12 cellular contexts compared by ENCODE assay signal in genomic region chr9:129936222-129936621, GRCh38.
DNase-seq lines count a peak whose midpoint lies in the region; ATAC-seq, FAIRE-seq and TF ChIP-seq lines count a peak whose summit lies in the region.
"Had no signal": no experiment of that assay in that cellular context is flagged by ENCODE, and none has a peak within 500 bp of the region (broad histone marks: within the 10 kb centered on the region; RNA-seq: fewer than 3 reads in every experiment).

No MANE protein-coding gene starts in this region.

- no peak for TF ChIP-seq POLR2A in HepG2 (IDR thresholded peaks at IDR 0.05; ENCODE audit: insufficient read depth in 1 of 2, low read depth in 2 of 2, low read length in 2 of 2)

- DNase-seq in stimulated activated naive CD8-positive, alpha-beta T cell treated with anti-CD3 and anti-CD28 coated beads, Interleukin-15, Interleukin-2, amounts not matched to agents 100 U/mL and 50 U/mL, for 24 hours: no peak
- no peak for DNase-seq in activated naive CD8-positive, alpha-beta T cell treated with anti-CD3 and anti-CD28 coated beads for 36 hours
- DNase-seq in HepG2 (ENCODE audit: low spot score) (no peak), GM19238 (ENCODE audit: insufficient read length, low spot score) (no peak), H4 (ENCODE audit: low spot score) (no peak), GM10248 (ENCODE audit: extremely low spot score) (no peak)
- DNase-seq: GOT3; immature natural killer cell; NCI-H510A treated with DMSO at 0.1 percent for 48 hours; stimulated activated CD4-positive, alpha-beta T cell treated with anti-CD3 and anti-CD28 coated beads, Interleukin-1b, Interleukin-23, amount 100 ng/mL, for 48 hours had no signal

- TF ChIP-seq EP300 in HepG2 (IDR thresholded peaks at IDR 0.05; ENCODE audit: low read depth in 2 of 2, low read length in 2 of 2): no peak
- TF ChIP-seq EP300 in HepG2 (CRISPR knock-in tag; IDR thresholded peaks at IDR 0.05; ENCODE audit: borderline replicate concordance): no peak

- peaks cover 80% of the 10 kb centered on the region for H3K4me1 Mint-ChIP-seq in stimulated activated naive CD8-positive, alpha-beta T cell treated with anti-CD3 and anti-CD28 coated beads, Interleukin-15, Interleukin-2, amounts not matched to agents 100 ng/mL and 50 ng/mL, for 24 hours (ENCODE audit: low read depth)
- H3K4me1 Mint-ChIP-seq in activated naive CD8-positive, alpha-beta T cell treated with anti-CD3 and anti-CD28 coated beads for 36 hours: peaks cover 63% of the 10 kb centered on the region

- peaks cover 10% of the 10 kb centered on the region; the same call in 1 of the 2 replicates for H3K4me1 ChIP-seq in HepG2 (ENCODE audit: insufficient read depth, low read length)

- no peak overlapping the region for H2AFZ ChIP-seq in HepG2 (ENCODE audit: low read length)

- in situ Hi-C loops in HepG2 (cut with HindIII; ENCODE audit: extremely low pct_ligation_motif_present, low pct_unique_long_range_greater_than_20kb): no loop called here

- H3K9me3 Mint-ChIP-seq in stimulated activated naive CD8-positive, alpha-beta T cell treated with anti-CD3 and anti-CD28 coated beads, Interleukin-15, Interleukin-2, amounts not matched to agents 100 ng/mL and 50 ng/mL, for 24 hours: no peaks in the 10 kb centered on the region
- H3K9me3 Mint-ChIP-seq in activated naive CD8-positive, alpha-beta T cell treated with anti-CD3 and anti-CD28 coated beads for 36 hours: no peaks in the 10 kb centered on the region

- peak overlapping the region; percentile 78 for H3K27ac Mint-ChIP-seq in stimulated activated naive CD8-positive, alpha-beta T cell treated with anti-CD3 and anti-CD28 coated beads, Interleukin-15, Interleukin-2, amounts not matched to agents 100 ng/mL and 50 ng/mL, for 24 hours
- H3K27ac Mint-ChIP-seq in activated naive CD8-positive, alpha-beta T cell treated with anti-CD3 and anti-CD28 coated beads for 36 hours: peak overlapping the region; percentile 94

- H3K36me3 ChIP-seq in HepG2 (replicated peaks in 1 of 2; ENCODE audit: control insufficient read depth in 1 of 2, insufficient read depth in 2 of 2, low read length in 2 of 2): no peaks in the 10 kb centered on the region

- TF ChIP-seq RAD21 in HepG2 (CRISPR knock-in tag; IDR thresholded peaks at IDR 0.05): no peak

- intact Hi-C loops in HepG2 (cut with micrococcal nuclease; ENCODE audit: unreplicated experiment): no loop called here

- peaks cover 64% of the 10 kb centered on the region for H3K36me3 Mint-ChIP-seq in stimulated activated naive CD8-positive, alpha-beta T cell treated with anti-CD3 and anti-CD28 coated beads, Interleukin-15, Interleukin-2, amounts not matched to agents 100 ng/mL and 50 ng/mL, for 24 hours (ENCODE audit: low read depth)
- H3K36me3 Mint-ChIP-seq in activated naive CD8-positive, alpha-beta T cell treated with anti-CD3 and anti-CD28 coated beads for 36 hours: peaks cover 64% of the 10 kb centered on the region

- no peaks in the 10 kb centered on the region for H3K27me3 ChIP-seq in HepG2 (ENCODE audit: control insufficient read depth in 1 of 2, insufficient read depth in 2 of 2, low read length in 2 of 2)

- POLR2A ChIA-PET in HepG2 (lab: Yijun Ruan, JAX) (no interaction called here), GM10248 (lab: Yijun Ruan, JAX) (no interaction called here)

- H4K20me1 ChIP-seq in HepG2 (ENCODE audit: insufficient read depth, low read length): no peaks in the 10 kb centered on the region

- WGBS in HepG2 (ENCODE audit: low lambda C conversion rate): 65% methylated on average over 5 of the region's 5 CpGs

- FAIRE-seq in HepG2 (lab: Jason Lieb, UNC): no peak

- CTCF ChIA-PET in HepG2 (lab: Yijun Ruan, JAX; ENCODE audit: low intra/inter-chr PET ratio, low total read pairs) (no interaction called here), GM10248 (lab: Yijun Ruan, JAX) (no interaction called here)

- H3K4me2 ChIP-seq in HepG2 (ENCODE audit: low read depth, low read length): no peak overlapping the region

- no peak for TF ChIP-seq CTCF in HepG2 (CRISPR knock-in tag; IDR thresholded peaks at IDR 0.05)
- no peak for TF ChIP-seq CTCF in GM10248 (IDR thresholded peaks at IDR 0.05; ENCODE audit: control extremely low read depth, extremely low read depth, low read depth, missing control alignments)

- H3K27ac ChIP-seq in HepG2 (ENCODE audit: extremely low read length, insufficient read depth, low read length): no peak overlapping the region

- no peak overlapping the region for H3K4me3 Mint-ChIP-seq in stimulated activated naive CD8-positive, alpha-beta T cell treated with anti-CD3 and anti-CD28 coated beads, Interleukin-15, Interleukin-2, amounts not matched to agents 100 ng/mL and 50 ng/mL, for 24 hours
- H3K4me3 Mint-ChIP-seq in activated naive CD8-positive, alpha-beta T cell treated with anti-CD3 and anti-CD28 coated beads for 36 hours: no peak overlapping the region
- H3K4me3 Mint-ChIP-seq: immature natural killer cell had no signal

- BruUV-seq in HepG2 (replicated peaks; lab: Mats Ljungman, UMichigan): no TSS peak

- no peaks in the 10 kb centered on the region for H3K79me2 ChIP-seq in HepG2 (ENCODE audit: insufficient read depth, low read length)

- ATAC-seq in stimulated activated naive CD8-positive, alpha-beta T cell treated with anti-CD3 and anti-CD28 coated beads, Interleukin-15, Interleukin-2, amounts not matched to agents 100 U/mL and 50 U/mL, for 24 hours: no peak
- ATAC-seq in HepG2: no peak
- no peak for ATAC-seq in HG03378 (IDR thresholded peaks at IDR 0.05; ENCODE audit: unreplicated experiment)

- H3K9me3 ChIP-seq in HepG2 (ENCODE audit: low read length): no peaks in the 10 kb centered on the region

- no peak overlapping the region for H3K9ac ChIP-seq in HepG2 (ENCODE audit: insufficient read depth, low read depth, low read length)

- no peaks in the 10 kb centered on the region for H3K27me3 Mint-ChIP-seq in stimulated activated naive CD8-positive, alpha-beta T cell treated with anti-CD3 and anti-CD28 coated beads, Interleukin-15, Interleukin-2, amounts not matched to agents 100 ng/mL and 50 ng/mL, for 24 hours
- H3K27me3 Mint-ChIP-seq in activated naive CD8-positive, alpha-beta T cell treated with anti-CD3 and anti-CD28 coated beads for 36 hours: no peaks in the 10 kb centered on the region

- H3K4me3 ChIP-seq in HepG2 (replicated peaks in 1 of 3; ENCODE audit: insufficient read depth in 1 of 3, low read depth in 2 of 3, low read length in 3 of 3): no peak overlapping the region

TF ChIP-seq in HepG2, 621 proteins besides CTCF, POLR2A, EP300 and RAD21:
- TF ChIP-seq FOXA1 (IDR thresholded peaks at IDR 0.05) (no peak), FOXA1 (CRISPR knock-in tag; IDR thresholded peaks at IDR 0.05) (no peak), ZNF780A (CRISPR knock-in tag; IDR thresholded peaks at IDR 0.05) (no peak), ZBTB33 (CRISPR knock-in tag; IDR thresholded peaks at IDR 0.05) (peak; percentile 39; the same call in 1 of the 2 replicates)
TF ChIP-seq in HepG2: peak in this region for 1.
